ENCODE assay signal across 11 cellular contexts in the genomic region with DNA sequence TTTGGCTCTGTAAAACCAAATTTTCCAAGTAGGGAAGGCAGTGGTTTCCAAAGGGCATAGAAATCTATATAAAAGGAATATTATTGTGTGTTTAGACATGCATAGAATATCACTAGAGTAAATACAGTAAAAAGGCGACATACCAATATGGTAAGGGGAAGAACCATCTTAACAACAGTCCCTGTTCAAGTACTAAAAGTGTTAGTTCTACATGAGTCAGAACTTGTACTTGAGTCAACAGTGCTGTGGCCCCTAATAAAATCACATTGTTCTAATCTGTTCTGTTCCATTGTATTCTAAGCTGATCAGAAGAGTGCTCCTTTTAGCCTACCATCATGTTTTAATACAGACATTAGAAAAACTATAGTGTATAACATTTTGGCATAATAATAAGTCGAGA. TPM values are rescaled to one million over a fixed set of nuclear protein-coding genes. Genes with fewer than 3 reads are reported as not detected.
DNase-seq lines count a peak whose midpoint lies in the region; ATAC-seq, FAIRE-seq and TF ChIP-seq lines count a peak whose summit lies in the region.
"Had no signal": no experiment of that assay in that cellular context is flagged by ENCODE, and none has a peak within 500 bp of the region (broad histone marks: within the 10 kb centered on the region; RNA-seq: fewer than 3 reads in every experiment).

No MANE protein-coding gene starts in this region.

- TF ChIP-seq CTCF in GM10266 (IDR thresholded peaks at IDR 0.05; ENCODE audit: control insufficient read depth, insufficient read depth, low read depth, missing control alignments) (no peak), astrocyte (IDR thresholded peaks at IDR 0.05; ENCODE audit: insufficient read depth, low read depth, low read length) (no peak), esophagus muscularis mucosa (IDR thresholded peaks at IDR 0.05) (no peak), chondrocyte (IDR thresholded peaks at IDR 0.05) (no peak), ascending aorta (IDR thresholded peaks at IDR 0.05) (no peak)

- no peak for FAIRE-seq in astrocyte (lab: Jason Lieb, UNC)

- H3K27me3 Mint-ChIP-seq in astrocyte (ENCODE audit: low read depth, unreplicated experiment) (no peaks in the 10 kb centered on the region), chondrocyte (ENCODE audit: low read depth) (no peaks in the 10 kb centered on the region)
- H3K27me3 Mint-ChIP-seq: memory B cell had no signal

- no peaks in the 10 kb centered on the region for H3K27me3 ChIP-seq in astrocyte (ENCODE audit: insufficient read depth, low read length)
- H3K27me3 ChIP-seq in esophagus muscularis mucosa = no peaks in the 10 kb centered on the region
- no peaks in the 10 kb centered on the region for H3K27me3 ChIP-seq in ascending aorta
- H3K27me3 ChIP-seq: gastrocnemius medialis had no signal

- peak; percentile 11 for DNase-seq in GM10266 (ENCODE audit: extremely low spot score)
- no peak for DNase-seq in astrocyte (ENCODE audit: low read depth)
- no peak for DNase-seq in stimulated activated naive CD4-positive, alpha-beta T cell treated with Interleukin-2 at 50 U/mL for 16 hours (lab: John Stamatoyannopoulos, UW)
- DNase-seq in esophagus muscularis mucosa (ENCODE audit: extremely low spot score) = no peak
- no peak for DNase-seq in chondrocyte (ENCODE audit: low spot score)
- DNase-seq in ascending aorta (ENCODE audit: low spot score in 2 of 2) = no peak
- DNase-seq: gastrocnemius medialis, NCI-H774 had no signal

- ATAC-seq in GM19035 (IDR thresholded peaks at IDR 0.05; ENCODE audit: unreplicated experiment) = peak; percentile 65
- ATAC-seq in HG02981 (IDR thresholded peaks at IDR 0.05; ENCODE audit: unreplicated experiment) = peak; percentile 51
- ATAC-seq: gastrocnemius medialis had no signal

- H3K9me3 ChIP-seq in astrocyte (ENCODE audit: insufficient read depth, low read depth, low read length) (no peaks in the 10 kb centered on the region), esophagus muscularis mucosa (no peaks in the 10 kb centered on the region), ascending aorta (no peaks in the 10 kb centered on the region)
- H3K9me3 ChIP-seq: gastrocnemius medialis had no signal

- H3K4me1 ChIP-seq in astrocyte (ENCODE audit: insufficient read depth, low read length) (no peaks in the 10 kb centered on the region), esophagus muscularis mucosa (no peaks in the 10 kb centered on the region), ascending aorta (peaks cover 0 to 4% of the 10 kb centered on the region in 2 donors)

- intact Hi-C loops in esophagus muscularis mucosa (cut with DNase I) = no loop called here
- intact Hi-C loops in ascending aorta (cut with DNase I) = no loop called here

- H3K27ac ChIP-seq in astrocyte (ENCODE audit: low read depth, low read length) = no peak overlapping the region
- no peak overlapping the region for H3K27ac ChIP-seq in esophagus muscularis mucosa (replicated peaks in 1 of 4)
- no peak overlapping the region for H3K27ac ChIP-seq in ascending aorta
- H3K27ac ChIP-seq: gastrocnemius medialis had no signal

- no peaks in the 10 kb centered on the region for H3K79me2 ChIP-seq in astrocyte (ENCODE audit: insufficient read depth, low read length)

- no peak overlapping the region for H2AFZ ChIP-seq in astrocyte (ENCODE audit: low read depth, low read length)

- no peak overlapping the region for H3K9ac ChIP-seq in astrocyte (ENCODE audit: low read length)

- H3K36me3 Mint-ChIP-seq in astrocyte (ENCODE audit: low read depth, unreplicated experiment) (peaks cover 7% of the 10 kb centered on the region), chondrocyte (ENCODE audit: low read depth) (peaks cover 8% of the 10 kb centered on the region)

- 92% methylated on average over 2 of the region's 2 CpGs for WGBS in esophagus muscularis mucosa

- peaks cover 3% of the 10 kb centered on the region for H3K36me3 ChIP-seq in astrocyte (ENCODE audit: insufficient read depth, low read length)
- H3K36me3 ChIP-seq in esophagus muscularis mucosa = peaks cover 13 to 72% (median 33%) of the 10 kb centered on the region in 4 donors
- peaks cover 8 to 45% of the 10 kb centered on the region in 2 donors for H3K36me3 ChIP-seq in ascending aorta

- H3K4me3 ChIP-seq in astrocyte (ENCODE audit: insufficient read depth, low read depth, low read length) (no peak overlapping the region), esophagus muscularis mucosa (no peak overlapping the region), ascending aorta (no peak overlapping the region)
- H3K4me3 ChIP-seq: gastrocnemius medialis had no signal

- TF ChIP-seq EP300 in esophagus muscularis mucosa (IDR thresholded peaks at IDR 0.05) = no peak

- H3K4me3 Mint-ChIP-seq in astrocyte (ENCODE audit: unreplicated experiment) (no peak overlapping the region), chondrocyte (ENCODE audit: unreplicated experiment) (no peak overlapping the region)
- H3K4me3 Mint-ChIP-seq: memory B cell had no signal

- no peaks in the 10 kb centered on the region for H4K20me1 ChIP-seq in astrocyte (ENCODE audit: insufficient read depth, low read length)

- no peak for TF ChIP-seq POLR2A in esophagus muscularis mucosa (IDR thresholded peaks at IDR 0.05; ENCODE audit: low read depth)

- H3K27ac Mint-ChIP-seq in astrocyte (ENCODE audit: unreplicated experiment) (peak overlapping the region; percentile 6), chondrocyte (ENCODE audit: unreplicated experiment) (no peak overlapping the region)
- H3K27ac Mint-ChIP-seq: memory B cell had no signal

- H3K9me3 Mint-ChIP-seq in astrocyte (ENCODE audit: unreplicated experiment) (no peaks in the 10 kb centered on the region), chondrocyte (ENCODE audit: low read depth) (no peaks in the 10 kb centered on the region)
- H3K9me3 Mint-ChIP-seq: memory B cell had no signal

- H3K4me1 Mint-ChIP-seq in astrocyte (ENCODE audit: low read depth, unreplicated experiment) (peaks cover 3% of the 10 kb centered on the region), chondrocyte (ENCODE audit: low read depth) (peaks cover 11% of the 10 kb centered on the region)

- no peak overlapping the region for H3K4me2 ChIP-seq in astrocyte (ENCODE audit: low read length)

RNA-seq across cellular contexts. Expression of gene TNFRSF11A, which starts 36.1 kb away (rescaled TPM):
- total RNA-seq in astrocyte (0.75 and 1.5 TPM in 2 replicates), esophagus muscularis mucosa (1 to 10 TPM; 1.2 to 3.9 (median 2.0) TPM), chondrocyte (0.17 to 0.49 TPM (median 0.22 TPM) in 3 replicates), ascending aorta (2.7 TPM)
